In genomic region chr6:152026291-152026690, GRCh38 we compare ENCODE assay signal across 14 cellular contexts.
DNase-seq lines count a peak whose midpoint lies in the region; ATAC-seq, FAIRE-seq and TF ChIP-seq lines count a peak whose summit lies in the region.
"Had no signal": no experiment of that assay in that cellular context is flagged by ENCODE, and none has a peak within 500 bp of the region (broad histone marks: within the 10 kb centered on the region; RNA-seq: fewer than 3 reads in every experiment).

No MANE protein-coding gene starts in this region.

- H3K4me3 ChIP-seq in ACC112 (ENCODE audit: low read depth, low read length), result peak overlapping the region; percentile 73
- peak overlapping the region in 1 of 3 experiments; percentile 44 for H3K4me3 ChIP-seq in keratinocyte (ENCODE audit: control insufficient read depth in 2 of 3, extremely low read depth in 1 of 3, insufficient read depth in 2 of 3, low read depth in 1 of 3, low read length in 3 of 3)
- H3K4me3 ChIP-seq: SJSA1 had no signal

- no peaks in the 10 kb centered on the region for H3K27me3 Mint-ChIP-seq in T-cell
- H3K27me3 Mint-ChIP-seq in activated CD4-positive, alpha-beta memory T cell treated with anti-CD3 and anti-CD28 coated beads, Interleukin-2, amount 10 ng/mL, durations not matched to agents 7 days and 5 days, result peaks cover 1% of the 10 kb centered on the region

- TF ChIP-seq CTCF in keratinocyte (optimal IDR thresholded peaks at IDR 0.05 in 1 of 3, IDR thresholded peaks at IDR 0.05 in 1 of 3, conservative IDR thresholded peaks at IDR 0.05 in 1 of 3; ENCODE audit: extremely low read depth in 1 of 3, insufficient read depth in 2 of 3, low read length in 3 of 3), result no peak

- H4K20me1 ChIP-seq in keratinocyte (ENCODE audit: control insufficient read depth, extremely low read depth, insufficient read depth, low read length), result no peaks in the 10 kb centered on the region

- H3K4me1 ChIP-seq in ACC112 (ENCODE audit: control insufficient read depth, insufficient read depth, low read length, unreplicated experiment) (peaks cover 6% of the 10 kb centered on the region), keratinocyte (ENCODE audit: control insufficient read depth, extremely low read depth, insufficient read depth, low read length) (no peaks in the 10 kb centered on the region)
- H3K4me1 ChIP-seq: SJSA1, upper lobe of left lung had no signal

- H3K36me3 ChIP-seq in ACC112 (ENCODE audit: insufficient read depth, low read length) (no peaks in the 10 kb centered on the region), keratinocyte (ENCODE audit: control insufficient read depth in 2 of 2, extremely low read depth in 1 of 2, insufficient read depth in 2 of 2, low read length in 2 of 2) (no peaks in the 10 kb centered on the region)
- H3K36me3 ChIP-seq: SJSA1, upper lobe of left lung had no signal

- ATAC-seq in GM19035 (IDR thresholded peaks at IDR 0.05; ENCODE audit: unreplicated experiment), result peak; percentile 65
- no peak for ATAC-seq in T-cell (replicated peaks in 1 of 4)

- no peaks in the 10 kb centered on the region for H3K27me3 ChIP-seq in ACC112 (ENCODE audit: insufficient read depth, low read length)
- H3K27me3 ChIP-seq in keratinocyte (ENCODE audit: control insufficient read depth, extremely low read depth, insufficient read depth, low read length), result no peaks in the 10 kb centered on the region
- H3K27me3 ChIP-seq: SJSA1, upper lobe of left lung had no signal

- H3K36me3 Mint-ChIP-seq in T-cell, result peaks cover 22% of the 10 kb centered on the region
- H3K36me3 Mint-ChIP-seq in activated CD4-positive, alpha-beta memory T cell treated with anti-CD3 and anti-CD28 coated beads, Interleukin-2, amount 10 ng/mL, durations not matched to agents 7 days and 5 days (ENCODE audit: low read depth), result no peaks in the 10 kb centered on the region

- H3K4me3 Mint-ChIP-seq in T-cell, result peak overlapping the region; percentile 16 to 45 (median 28)
- H3K4me3 Mint-ChIP-seq in activated CD4-positive, alpha-beta memory T cell treated with anti-CD3 and anti-CD28 coated beads, Interleukin-2, amount 10 ng/mL, durations not matched to agents 7 days and 5 days, result no peak overlapping the region
- H3K4me3 Mint-ChIP-seq: activated naive CD8-positive, alpha-beta T cell treated with anti-CD3 and anti-CD28 coated beads for 36 hours had no signal

- H3K27ac Mint-ChIP-seq in T-cell, result no peak overlapping the region
- no peak overlapping the region for H3K27ac Mint-ChIP-seq in activated CD4-positive, alpha-beta memory T cell treated with anti-CD3 and anti-CD28 coated beads, Interleukin-2, amount 10 ng/mL, durations not matched to agents 7 days and 5 days
- H3K27ac Mint-ChIP-seq: activated naive CD8-positive, alpha-beta T cell treated with anti-CD3 and anti-CD28 coated beads for 36 hours had no signal

- dilution Hi-C loops in keratinocyte (cut with MboI; ENCODE audit: extremely low pct_ligation_motif_present, low sequenced_read_pairs), result no loop called here

- POLR2A ChIA-PET in T-cell (lab: Charles Lee), result no interaction called here
- POLR2A ChIA-PET in activated CD4-positive, alpha-beta memory T cell treated with anti-CD3 and anti-CD28 coated beads, Interleukin-2, amount 10 ng/mL, durations not matched to agents 7 days and 5 days (lab: Charles Lee), result no interaction called here

- CTCF ChIA-PET in T-cell (lab: Charles Lee), result interaction anchor here in 1 of 2 donors (0.7 kb wide), 1 partner anchor 1259 kb away, joined by 3 read pairs; no protein-coding TSS in a partner anchor
- CTCF ChIA-PET in activated CD4-positive, alpha-beta memory T cell treated with anti-CD3 and anti-CD28 coated beads, Interleukin-2, amount 10 ng/mL, durations not matched to agents 7 days and 5 days (lab: Charles Lee), result interaction anchor here (1.0 kb wide), 1 partner anchor 16 kb away, joined by 4 read pairs; no protein-coding TSS in a partner anchor

- no peak for DNase-seq in T-cell
- no peak for DNase-seq in keratinocyte (ENCODE audit: low read depth, low spot score)
- no peak for DNase-seq in activated CD4-positive, alpha-beta memory T cell treated with anti-CD3 and anti-CD28 coated beads, Interleukin-2, amount 10 ng/mL, durations not matched to agents 7 days and 5 days
- no peak for DNase-seq in stimulated activated CD4-positive, alpha-beta T cell treated with anti-CD3 and anti-CD28 coated beads, Interleukin-4, amount 100 ng/mL, for 1 hour
- DNase-seq in HTR-8/SVneo (ENCODE audit: insufficient read length, low spot score), result no peak
- DNase-seq in stimulated activated CD4-positive, alpha-beta T cell treated with anti-CD3 and anti-CD28 coated beads, Interleukin-4, amount 100 ng/mL, for 4 hours, result no peak
- DNase-seq: activated naive CD8-positive, alpha-beta T cell treated with anti-CD3 and anti-CD28 coated beads for 36 hours; erythroblast; mesendoderm; NCI-H2107; upper lobe of left lung had no signal

- no peaks in the 10 kb centered on the region for H3K9me3 ChIP-seq in keratinocyte (ENCODE audit: control insufficient read depth, low read depth, low read length)
- H3K9me3 ChIP-seq: SJSA1 had no signal

- H3K4me2 ChIP-seq in keratinocyte (ENCODE audit: control insufficient read depth, extremely low read depth, insufficient read depth, low read depth, low read length), result peak overlapping the region; percentile 37

- FAIRE-seq in keratinocyte (lab: Jason Lieb, UNC) (no peak), HTR-8/SVneo (lab: Jason Lieb, UNC) (no peak)

- peaks cover 0 to 7% (median 5%) of the 10 kb centered on the region in 3 donors for H3K9me3 Mint-ChIP-seq in T-cell
- H3K9me3 Mint-ChIP-seq in activated CD4-positive, alpha-beta memory T cell treated with anti-CD3 and anti-CD28 coated beads, Interleukin-2, amount 10 ng/mL, durations not matched to agents 7 days and 5 days, result peaks cover 5% of the 10 kb centered on the region

- H2AFZ ChIP-seq in ACC112 (ENCODE audit: low read length, unreplicated experiment) (peak overlapping the region; percentile 99), keratinocyte (ENCODE audit: control insufficient read depth, low read length) (peak overlapping the region; percentile 69)

- H3K79me2 ChIP-seq in ACC112 (ENCODE audit: control insufficient read depth, insufficient read depth, low read length, unreplicated experiment) (no peaks in the 10 kb centered on the region), keratinocyte (ENCODE audit: control insufficient read depth, insufficient read depth, low read length) (no peaks in the 10 kb centered on the region)

- H3K4me1 Mint-ChIP-seq in T-cell, result peaks cover 0 to 13% (median 1%) of the 10 kb centered on the region in 3 donors
- no peaks in the 10 kb centered on the region for H3K4me1 Mint-ChIP-seq in activated CD4-positive, alpha-beta memory T cell treated with anti-CD3 and anti-CD28 coated beads, Interleukin-2, amount 10 ng/mL, durations not matched to agents 7 days and 5 days
- H3K4me1 Mint-ChIP-seq: activated naive CD8-positive, alpha-beta T cell treated with anti-CD3 and anti-CD28 coated beads for 36 hours had no signal

- H3K9ac ChIP-seq in keratinocyte (ENCODE audit: control insufficient read depth, extremely low read depth, insufficient read depth, low read length), result no peak overlapping the region

- no peaks in the 10 kb centered on the region for H3K9me1 ChIP-seq in keratinocyte (ENCODE audit: control insufficient read depth, extremely low read depth, insufficient read depth, low read length)

- H3K27ac ChIP-seq in ACC112 (ENCODE audit: low read depth, low read length) (peak overlapping the region; percentile 27), keratinocyte (ENCODE audit: control insufficient read depth, insufficient read depth, low read length) (no peak overlapping the region)
- H3K27ac ChIP-seq: SJSA1, upper lobe of left lung had no signal
